Comparison of ENCODE assay signal across 8 cellular contexts in genomic region chr2:166786707-166787106, GRCh38.
"Had no signal": no experiment of that assay in that cellular context is flagged by ENCODE, and none has a peak within 500 bp of the region (broad histone marks: within the 10 kb centered on the region; RNA-seq: fewer than 3 reads in every experiment).

No MANE protein-coding gene starts in this region.

- FAIRE-seq: G401.6, GM12878, GM12891, GM12892, GM18507, GM19239 had no signal

- DNase-seq: GDM1, GF-D8 had no signal

- H3K4me3 ChIP-seq: GM12878 had no signal

- ATAC-seq: GM12878 had no signal
